13 cellular contexts compared by ENCODE assay signal in the genomic region with DNA sequence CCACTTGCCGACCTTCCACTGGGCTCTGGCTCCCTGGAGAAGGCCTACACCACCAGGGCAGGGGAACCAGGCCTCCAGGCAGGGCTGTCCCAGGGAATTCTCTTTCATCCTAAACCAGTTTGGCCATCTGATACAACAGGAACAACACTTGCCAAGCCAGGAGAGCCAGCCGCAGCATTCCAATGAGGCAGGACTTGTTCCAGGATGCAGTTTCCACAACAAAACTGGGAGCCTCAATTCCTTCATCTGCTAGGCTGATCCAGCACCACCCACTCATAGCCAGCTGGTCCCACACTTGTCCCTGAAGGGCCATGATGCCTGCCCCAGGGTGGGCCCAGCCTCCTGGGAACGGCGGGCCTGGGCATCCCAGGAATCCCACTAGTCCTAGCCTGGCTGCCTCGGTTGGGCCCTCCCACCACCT. TPM values are rescaled to one million over a fixed set of nuclear protein-coding genes. Genes with fewer than 3 reads are reported as not detected.
DNase-seq lines count a peak whose midpoint lies in the region; ATAC-seq and TF ChIP-seq lines count a peak whose summit lies in the region.
"Had no signal": no experiment of that assay in that cellular context is flagged by ENCODE, and none has a peak within 500 bp of the region (broad histone marks: within the 10 kb centered on the region; RNA-seq: fewer than 3 reads in every experiment).

No MANE protein-coding gene starts in this region.

- ATAC-seq in activated naive CD8-positive, alpha-beta T cell treated with anti-CD3 and anti-CD28 coated beads, Interleukin-2, amount 10 ng/mL, durations not matched to agents 7 days and 5 days (ENCODE audit: low read depth), result no peak

- H3K4me3 Mint-ChIP-seq in activated naive CD8-positive, alpha-beta T cell treated with anti-CD3 and anti-CD28 coated beads, Interleukin-2, amount 10 ng/mL, durations not matched to agents 7 days and 5 days, result no peak overlapping the region
- no peak overlapping the region for H3K4me3 Mint-ChIP-seq in activated naive CD8-positive, alpha-beta T cell treated with anti-CD3 and anti-CD28 coated beads for 36 hours
- no peak overlapping the region for H3K4me3 Mint-ChIP-seq in mesothelial cell of epicardium
- no peak overlapping the region for H3K4me3 Mint-ChIP-seq in activated CD4-positive, alpha-beta T cell treated with anti-CD3 and anti-CD28 coated beads, Interleukin-2, amount 10 ng/mL, durations not matched to agents 24 days and 14 days
- H3K4me3 Mint-ChIP-seq in activated CD4-positive, alpha-beta memory T cell treated with anti-CD3 and anti-CD28 coated beads for 36 hours, result no peak overlapping the region

- no peaks in the 10 kb centered on the region for H3K27me3 Mint-ChIP-seq in activated naive CD8-positive, alpha-beta T cell treated with anti-CD3 and anti-CD28 coated beads, Interleukin-2, amount 10 ng/mL, durations not matched to agents 7 days and 5 days
- H3K27me3 Mint-ChIP-seq in activated naive CD8-positive, alpha-beta T cell treated with anti-CD3 and anti-CD28 coated beads for 36 hours, result no peaks in the 10 kb centered on the region
- H3K27me3 Mint-ChIP-seq in mesothelial cell of epicardium (ENCODE audit: low read depth), result no peaks in the 10 kb centered on the region
- H3K27me3 Mint-ChIP-seq in activated CD4-positive, alpha-beta T cell treated with anti-CD3 and anti-CD28 coated beads, Interleukin-2, amount 10 ng/mL, durations not matched to agents 24 days and 14 days, result no peaks in the 10 kb centered on the region
- H3K27me3 Mint-ChIP-seq in activated CD4-positive, alpha-beta memory T cell treated with anti-CD3 and anti-CD28 coated beads for 36 hours, result no peaks in the 10 kb centered on the region

- POLR2A ChIA-PET in activated naive CD8-positive, alpha-beta T cell treated with anti-CD3 and anti-CD28 coated beads, Interleukin-2, amount 10 ng/mL, durations not matched to agents 7 days and 5 days (lab: Charles Lee), result no interaction called here
- POLR2A ChIA-PET in activated CD4-positive, alpha-beta memory T cell treated with anti-CD3 and anti-CD28 coated beads for 36 hours (lab: Charles Lee), result no interaction called here

- peak; percentile 15 for DNase-seq in activated naive CD8-positive, alpha-beta T cell treated with anti-CD3 and anti-CD28 coated beads, Interleukin-2, amount 10 ng/mL, durations not matched to agents 7 days and 5 days
- DNase-seq in activated naive CD8-positive, alpha-beta T cell treated with anti-CD3 and anti-CD28 coated beads for 36 hours, result no peak
- DNase-seq in epithelial cell of prostate (ENCODE audit: low read depth, low spot score), result no peak
- no peak for DNase-seq in mesothelial cell of epicardium (ENCODE audit: low spot score in 2 of 2, unreplicated experiment in 2 of 2)
- no peak for DNase-seq in SHP77 treated with DMSO at 0.1 percent for 48 hours (lab: John Stamatoyannopoulos, UW)
- no peak for DNase-seq in activated CD4-positive, alpha-beta T cell treated with anti-CD3 and anti-CD28 coated beads, Interleukin-2, amount 10 ng/mL, durations not matched to agents 24 days and 14 days
- no peak for DNase-seq in activated CD8-positive, alpha-beta memory T cell treated with anti-CD3 and anti-CD28 coated beads, Interleukin-2, amount 50 U/mL, for 48 hours
- no peak for DNase-seq in activated CD4-positive, alpha-beta memory T cell treated with anti-CD3 and anti-CD28 coated beads for 36 hours
- DNase-seq: ACHN; activated CD4-positive, alpha-beta T cell treated with anti-CD3 and anti-CD28 coated beads for 1 hour; gastrocnemius medialis; NCI-H2081 treated with DMSO at 0.1 percent for 48 hours; stimulated activated CD4-positive, alpha-beta T cell treated with anti-CD3 and anti-CD28 coated beads, Interleukin-1b, Interleukin-23, amount 100 ng/mL, for 48 hours had no signal

- no peak for TF ChIP-seq CTCF in mesothelial cell of epicardium (IDR thresholded peaks at IDR 0.05; ENCODE audit: unreplicated experiment)

- H3K36me3 Mint-ChIP-seq in activated naive CD8-positive, alpha-beta T cell treated with anti-CD3 and anti-CD28 coated beads, Interleukin-2, amount 10 ng/mL, durations not matched to agents 7 days and 5 days, result peaks cover 3% of the 10 kb centered on the region
- peaks cover 6% of the 10 kb centered on the region for H3K36me3 Mint-ChIP-seq in activated naive CD8-positive, alpha-beta T cell treated with anti-CD3 and anti-CD28 coated beads for 36 hours
- H3K36me3 Mint-ChIP-seq in mesothelial cell of epicardium, result no peaks in the 10 kb centered on the region
- H3K36me3 Mint-ChIP-seq in activated CD4-positive, alpha-beta T cell treated with anti-CD3 and anti-CD28 coated beads, Interleukin-2, amount 10 ng/mL, durations not matched to agents 24 days and 14 days (ENCODE audit: low read depth), result no peaks in the 10 kb centered on the region
- no peaks in the 10 kb centered on the region for H3K36me3 Mint-ChIP-seq in activated CD4-positive, alpha-beta memory T cell treated with anti-CD3 and anti-CD28 coated beads for 36 hours

- H3K27ac ChIP-seq in epithelial cell of prostate, result peak overlapping the region; percentile 84

- intact Hi-C loops in activated CD4-positive, alpha-beta T cell treated with anti-CD3 and anti-CD28 coated beads, Interleukin-2, amount 10 ng/mL, durations not matched to agents 24 days and 14 days (cut with micrococcal nuclease), result no loop called here
- intact Hi-C loops in activated CD4-positive, alpha-beta memory T cell treated with anti-CD3 and anti-CD28 coated beads for 36 hours (cut with micrococcal nuclease), result no loop called here

- H3K4me1 Mint-ChIP-seq in activated naive CD8-positive, alpha-beta T cell treated with anti-CD3 and anti-CD28 coated beads, Interleukin-2, amount 10 ng/mL, durations not matched to agents 7 days and 5 days, result peaks cover 25% of the 10 kb centered on the region
- peaks cover 60% of the 10 kb centered on the region for H3K4me1 Mint-ChIP-seq in activated naive CD8-positive, alpha-beta T cell treated with anti-CD3 and anti-CD28 coated beads for 36 hours
- peaks cover 32% of the 10 kb centered on the region for H3K4me1 Mint-ChIP-seq in mesothelial cell of epicardium
- H3K4me1 Mint-ChIP-seq in activated CD4-positive, alpha-beta T cell treated with anti-CD3 and anti-CD28 coated beads, Interleukin-2, amount 10 ng/mL, durations not matched to agents 24 days and 14 days, result peaks cover 32% of the 10 kb centered on the region
- H3K4me1 Mint-ChIP-seq in activated CD4-positive, alpha-beta memory T cell treated with anti-CD3 and anti-CD28 coated beads for 36 hours (ENCODE audit: low read depth), result peaks cover 62% of the 10 kb centered on the region

- H3K27ac Mint-ChIP-seq in activated naive CD8-positive, alpha-beta T cell treated with anti-CD3 and anti-CD28 coated beads, Interleukin-2, amount 10 ng/mL, durations not matched to agents 7 days and 5 days, result no peak overlapping the region
- H3K27ac Mint-ChIP-seq in activated naive CD8-positive, alpha-beta T cell treated with anti-CD3 and anti-CD28 coated beads for 36 hours, result no peak overlapping the region
- peak overlapping the region; percentile 25 for H3K27ac Mint-ChIP-seq in mesothelial cell of epicardium
- H3K27ac Mint-ChIP-seq in activated CD4-positive, alpha-beta T cell treated with anti-CD3 and anti-CD28 coated beads, Interleukin-2, amount 10 ng/mL, durations not matched to agents 24 days and 14 days, result no peak overlapping the region
- no peak overlapping the region for H3K27ac Mint-ChIP-seq in activated CD4-positive, alpha-beta memory T cell treated with anti-CD3 and anti-CD28 coated beads for 36 hours

- H3K9me3 Mint-ChIP-seq in activated naive CD8-positive, alpha-beta T cell treated with anti-CD3 and anti-CD28 coated beads, Interleukin-2, amount 10 ng/mL, durations not matched to agents 7 days and 5 days, result no peaks in the 10 kb centered on the region
- no peaks in the 10 kb centered on the region for H3K9me3 Mint-ChIP-seq in activated naive CD8-positive, alpha-beta T cell treated with anti-CD3 and anti-CD28 coated beads for 36 hours
- H3K9me3 Mint-ChIP-seq in mesothelial cell of epicardium, result no peaks in the 10 kb centered on the region
- no peaks in the 10 kb centered on the region for H3K9me3 Mint-ChIP-seq in activated CD4-positive, alpha-beta T cell treated with anti-CD3 and anti-CD28 coated beads, Interleukin-2, amount 10 ng/mL, durations not matched to agents 24 days and 14 days
- no peaks in the 10 kb centered on the region for H3K9me3 Mint-ChIP-seq in activated CD4-positive, alpha-beta memory T cell treated with anti-CD3 and anti-CD28 coated beads for 36 hours

- CTCF ChIA-PET in activated CD4-positive, alpha-beta memory T cell treated with anti-CD3 and anti-CD28 coated beads for 36 hours (lab: Charles Lee), result no interaction called here

RNA-seq across cellular contexts. Expression of a gene that starts 26.0 kb away (rescaled TPM):
- total RNA-seq in activated naive CD8-positive, alpha-beta T cell treated with anti-CD3 and anti-CD28 coated beads, Interleukin-2, amount 10 ng/mL, durations not matched to agents 7 days and 5 days, result 10 to 100 TPM; 31.1 to 31.5 TPM
- 10 to 100 TPM; 19.2 to 20.5 TPM for total RNA-seq in activated naive CD8-positive, alpha-beta T cell treated with anti-CD3 and anti-CD28 coated beads for 36 hours
- 29.4 to 30.4 TPM (median 30.2 TPM) in 3 replicates for total RNA-seq in mesothelial cell of epicardium
- total RNA-seq in activated CD4-positive, alpha-beta T cell treated with anti-CD3 and anti-CD28 coated beads, Interleukin-2, amount 10 ng/mL, durations not matched to agents 24 days and 14 days, result 25.8 and 26.2 TPM in 2 replicates
- 10 to 100 TPM; 16.5 to 17.2 TPM for total RNA-seq in activated CD4-positive, alpha-beta memory T cell treated with anti-CD3 and anti-CD28 coated beads for 36 hours
